Comparison of ENCODE assay signal across 2 cellular contexts in genomic region chr1:22039594-22040347, GRCh38.
TF ChIP-seq lines count a peak whose summit lies in the region.

No MANE protein-coding gene starts in this region.

TF ChIP-seq in IMR-90, 13 proteins besides CTCF, POLR2A, EP300 and RAD21:
- TF ChIP-seq ELK1 (IDR thresholded peaks at IDR 0.05; ENCODE audit: borderline replicate concordance, low read depth, low read length) (no peak), MAFK (IDR thresholded peaks at IDR 0.05; ENCODE audit: low read depth, low read length) (no peak), MAZ (IDR thresholded peaks at IDR 0.05; ENCODE audit: borderline replicate concordance, low read depth, low read length) (no peak), MXI1 (IDR thresholded peaks at IDR 0.05; ENCODE audit: borderline replicate concordance, low read depth, low read length) (no peak), BHLHE40 (IDR thresholded peaks at IDR 0.05; ENCODE audit: low read depth, low read length) (no peak), RCOR1 (IDR thresholded peaks at IDR 0.05; ENCODE audit: insufficient replicate concordance, low read length) (no peak), NFE2L2 (IDR thresholded peaks at IDR 0.05; ENCODE audit: low read depth, low read length) (no peak), CEBPB (IDR thresholded peaks at IDR 0.05; ENCODE audit: low read depth, low read length) (no peak)

TF ChIP-seq in SK-N-SH, 30 proteins besides CTCF, POLR2A, EP300 and RAD21 (continued from another document):
- no peak for TF ChIP-seq IRF3 (IDR thresholded peaks at IDR 0.05; ENCODE audit: low read depth, low read length)
- no peak for TF ChIP-seq USF2 (IDR thresholded peaks at IDR 0.05; ENCODE audit: borderline replicate concordance, low read depth, low read length)
- no peak for TF ChIP-seq YY1 (IDR thresholded peaks at IDR 0.05; ENCODE audit: low read depth)
- no peak for TF ChIP-seq MXI1 (IDR thresholded peaks at IDR 0.05; ENCODE audit: low read depth, low read length)
- TF ChIP-seq TEAD4 (IDR thresholded peaks at IDR 0.05; ENCODE audit: borderline replicate concordance, insufficient read depth), result no peak
- TF ChIP-seq EZH2phosphoT487 (IDR thresholded peaks at IDR 0.05; ENCODE audit: borderline replicate concordance, low read depth), result no peak
- TF ChIP-seq REST (IDR thresholded peaks at IDR 0.05; ENCODE audit: low read depth, low read length), result no peak
- no peak for TF ChIP-seq RFX5 (IDR thresholded peaks at IDR 0.05; ENCODE audit: low read length)
- no peak for TF ChIP-seq FOXM1 (IDR thresholded peaks at IDR 0.05; ENCODE audit: low read depth)
- no peak for TF ChIP-seq ZBTB33 (IDR thresholded peaks at IDR 0.05; ENCODE audit: borderline replicate concordance, low read depth)
- no peak for TF ChIP-seq JUND (IDR thresholded peaks at IDR 0.05)
- no peak for TF ChIP-seq GATA2 (CRISPR knock-in tag; IDR thresholded peaks at IDR 0.05)
- no peak for TF ChIP-seq SIN3A (IDR thresholded peaks at IDR 0.05; ENCODE audit: borderline replicate concordance, low read depth, low read length)
- no peak for TF ChIP-seq SMC3 (IDR thresholded peaks at IDR 0.05; ENCODE audit: low read depth, low read length)
